Comparison of ENCODE assay signal across 15 cellular contexts in the genomic region with DNA sequence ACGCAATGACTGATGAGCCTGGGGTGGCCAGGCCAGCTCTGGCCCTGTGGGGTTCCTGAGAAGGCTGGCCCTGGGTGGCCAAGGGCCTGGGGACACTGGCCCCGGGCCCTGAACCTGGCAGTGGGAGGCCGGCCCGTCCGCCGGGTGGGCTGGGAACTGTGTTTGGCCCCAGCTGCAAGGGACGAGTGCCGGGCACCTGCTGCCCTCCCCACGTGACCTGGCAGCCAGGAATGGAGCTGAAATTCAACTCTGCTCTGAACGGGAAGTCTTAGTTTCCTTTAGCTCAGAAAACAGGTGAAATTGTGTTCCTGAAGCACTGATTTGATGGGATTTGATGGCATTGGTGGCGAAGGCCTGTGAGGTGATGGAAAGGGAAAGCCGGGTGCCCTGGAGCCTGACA. TPM values are rescaled to one million over a fixed set of nuclear protein-coding genes. Genes with fewer than 3 reads are reported as not detected.
DNase-seq lines count a peak whose midpoint lies in the region; ATAC-seq, FAIRE-seq and TF ChIP-seq lines count a peak whose summit lies in the region.
"Had no signal": no experiment of that assay in that cellular context is flagged by ENCODE, and none has a peak within 500 bp of the region (broad histone marks: within the 10 kb centered on the region; RNA-seq: fewer than 3 reads in every experiment).

No MANE protein-coding gene starts in this region.

- H4K20me1 ChIP-seq in HCT116 (ENCODE audit: insufficient read depth): no peaks in the 10 kb centered on the region

- H3K79me2 ChIP-seq in HCT116 (ENCODE audit: insufficient read depth, low read length): peaks cover 56% of the 10 kb centered on the region

- H3K27ac ChIP-seq in HCT116 (ENCODE audit: low read depth, low read length) (peak overlapping the region; percentile 98), small intestine (ENCODE audit: low read depth in 1 of 2, low read length in 1 of 2) (peak overlapping the region; percentile 96 to 97)
- H3K27ac ChIP-seq: HL-60 had no signal

- WGBS in small intestine, 3 donors: 16 to 57% (median 30%) methylated on average over 12 of the region's 12 CpGs

- no peaks in the 10 kb centered on the region for H3K9me2 ChIP-seq in HCT116 (ENCODE audit: insufficient read depth)

- ATAC-seq in HCT116 (no peak), HG02870 (IDR thresholded peaks at IDR 0.05; ENCODE audit: unreplicated experiment) (no peak)
- ATAC-seq: stimulated activated naive B cell treated with anti-CD40 and anti-IgM and Interleukin-4, amounts not matched to agents 10 μg/mL and 1 μg/mL and 100 μg/mL, for 72 hours had no signal

- no peaks in the 10 kb centered on the region for H3K9me3 ChIP-seq in HCT116 (ENCODE audit: control insufficient read depth in 1 of 2, insufficient read depth in 1 of 2, low read depth in 1 of 2, low read length in 2 of 2)
- no peaks in the 10 kb centered on the region for H3K9me3 ChIP-seq in small intestine (ENCODE audit: control insufficient read depth, low read depth)

- TF ChIP-seq CTCF in HCT116 (IDR thresholded peaks at IDR 0.05 in 2 of 3, conservative IDR thresholded peaks at IDR 0.05 in 1 of 3; ENCODE audit: borderline replicate concordance in 1 of 3, insufficient read depth in 1 of 3, low read depth in 2 of 3, low read length in 2 of 3): no peak
- TF ChIP-seq CTCF in kidney epithelial cell (IDR thresholded peaks at IDR 0.05; ENCODE audit: insufficient read depth, low read length, poor library complexity, severe bottlenecking): no peak

- intact Hi-C loops in HCT116 (cut with micrococcal nuclease): no loop called here

- H3K4me1 ChIP-seq in HCT116 (ENCODE audit: control insufficient read depth in 1 of 2, insufficient read depth in 2 of 2, low read length in 2 of 2): peaks cover 15 to 34% of the 10 kb centered on the region in 2 experiments
- H3K4me1 ChIP-seq in small intestine (ENCODE audit: control insufficient read depth in 2 of 2, insufficient read depth in 1 of 2, low read depth in 1 of 2, low read length in 1 of 2): peaks cover 0 to 2% of the 10 kb centered on the region in 2 donors

- RAD21 ChIA-PET in HCT116 (lab: Charles Lee; ENCODE audit: low non-redundant PET in 1 of 2, low total read pairs in 2 of 2, uncharacterized antibody in 2 of 2, unreplicated experiment in 2 of 2): no interaction called here

- no peak overlapping the region for H2AFZ ChIP-seq in HCT116 (ENCODE audit: low read depth, low read length, poor library complexity, severe bottlenecking)

- H3K27me3 ChIP-seq in HCT116 (ENCODE audit: insufficient read depth, low read length): no peaks in the 10 kb centered on the region
- H3K27me3 ChIP-seq in kidney epithelial cell (ENCODE audit: control insufficient read depth, insufficient read depth, low read length): no peaks in the 10 kb centered on the region
- H3K27me3 ChIP-seq in small intestine (ENCODE audit: control insufficient read depth in 2 of 2, insufficient read depth in 2 of 2, low read length in 2 of 2): no peaks in the 10 kb centered on the region

- H3K9ac ChIP-seq in HCT116 (ENCODE audit: low read length): peak overlapping the region; percentile 96

- H3K4me3 ChIP-seq in HCT116 (replicated peaks in 1 of 2; ENCODE audit: low read depth in 1 of 2, low read length in 2 of 2): peak overlapping the region; percentile 88 to 97
- H3K4me3 ChIP-seq in kidney epithelial cell (ENCODE audit: low read depth, low read length): peak overlapping the region; percentile 63
- H3K4me3 ChIP-seq in small intestine (ENCODE audit: low read depth in 1 of 2, low read length in 2 of 2): peak overlapping the region; percentile 27 to 75

- BruUV-seq in HCT116 (replicated peaks; lab: Mats Ljungman, UMichigan): no TSS peak

- TF ChIP-seq RAD21 in HCT116 (IDR thresholded peaks at IDR 0.05; ENCODE audit: low read depth): no peak

- H3K36me3 ChIP-seq in HCT116 (ENCODE audit: control insufficient read depth in 1 of 2, insufficient read depth in 2 of 2, low read length in 2 of 2): peaks cover 0 to 2% of the 10 kb centered on the region in 2 experiments; a peak in 2 of 4 replicates
- peaks cover 1% of the 10 kb centered on the region for H3K36me3 ChIP-seq in kidney epithelial cell (ENCODE audit: control insufficient read depth, insufficient read depth, low read length)
- H3K36me3 ChIP-seq in small intestine (ENCODE audit: control insufficient read depth in 2 of 2, insufficient read depth in 2 of 2, low read length in 2 of 2): no peaks in the 10 kb centered on the region

- POLR2A ChIA-PET in HCT116 (lab: Charles Lee): interaction anchor here (1.6 kb wide), 1 partner anchor 47 kb away, joined by 3 read pairs; no protein-coding TSS in a partner anchor
- POLR2A ChIA-PET in HEK293T (lab: Yijun Ruan, JAX): no interaction called here

- CTCF ChIA-PET in HCT116 (lab: Charles Lee) (no interaction called here), HEK293T (lab: Yijun Ruan, JAX) (no interaction called here)

- no peak for TF ChIP-seq POLR2A in HCT116 (IDR thresholded peaks at IDR 0.05; ENCODE audit: borderline replicate concordance, extremely low read depth, insufficient read depth, insufficient read length)

- DNase-seq in HCT116 (ENCODE audit: low read depth, low spot score): no peak
- peak; percentile 46 for DNase-seq in RPMI8226
- no peak for DNase-seq in kidney epithelial cell (ENCODE audit: low read depth)
- DNase-seq in small intestine: no peak
- no peak for DNase-seq in NCI-H345 treated with DMSO at 0.1 percent for 48 hours (lab: John Stamatoyannopoulos, UW; ENCODE audit: unreplicated experiment)
- no peak for DNase-seq in HEK293T (ENCODE audit: extremely low spot score)
- DNase-seq: activated T-cell treated with anti-CD3 and anti-CD28 coated beads, Interleukin-2, amount 50 U/mL, for 24 hours; NCI-H2171 treated with DMSO at 0.1 percent for 48 hours; stimulated activated CD4-positive, alpha-beta T cell treated with anti-CD3 and anti-CD28 coated beads, Interleukin-4, amount 100 ng/mL, for 1 hour; stimulated activated naive B cell treated with anti-CD40 and anti-IgM and Interleukin-4, amounts not matched to agents 10 μg/mL and 1 μg/mL and 100 μg/mL, for 72 hours had no signal

- H3K4me2 ChIP-seq in HCT116 (ENCODE audit: low read length): peak overlapping the region; percentile 93

- no peak for FAIRE-seq in small intestine (lab: Jason Lieb, UNC)
- FAIRE-seq: GM18507, H54 had no signal

TF ChIP-seq in HCT116, 20 proteins besides CTCF, POLR2A, EP300 and RAD21 (continues in another document):
- no peak for TF ChIP-seq POLR2AphosphoS5 (IDR thresholded peaks at IDR 0.05; ENCODE audit: low read depth, low read length)
- TF ChIP-seq EGR1 (IDR thresholded peaks at IDR 0.05; ENCODE audit: low read depth): no peak
- TF ChIP-seq TCF7L2 (IDR thresholded peaks at IDR 0.05; ENCODE audit: borderline replicate concordance, extremely low read depth, insufficient read depth, insufficient read length): no peak
- no peak for TF ChIP-seq SP1 (IDR thresholded peaks at IDR 0.05; ENCODE audit: low read depth)
- TF ChIP-seq, protein P1, sequence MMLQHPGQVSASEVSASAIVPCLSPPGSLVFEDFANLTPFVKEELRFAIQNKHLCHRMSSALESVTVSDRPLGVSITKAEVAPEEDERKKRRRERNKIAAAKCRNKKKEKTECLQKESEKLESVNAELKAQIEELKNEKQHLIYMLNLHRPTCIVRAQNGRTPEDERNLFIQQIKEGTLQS (IDR thresholded peaks at IDR 0.05): no peak
- TF ChIP-seq, protein P2, sequence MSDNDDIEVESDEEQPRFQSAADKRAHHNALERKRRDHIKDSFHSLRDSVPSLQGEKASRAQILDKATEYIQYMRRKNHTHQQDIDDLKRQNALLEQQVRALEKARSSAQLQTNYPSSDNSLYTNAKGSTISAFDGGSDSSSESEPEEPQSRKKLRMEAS (IDR thresholded peaks at IDR 0.05): no peak

TF ChIP-seq in HEK293T, 16 proteins besides CTCF, POLR2A, EP300 and RAD21:
- TF ChIP-seq FOXM1 (IDR thresholded peaks at IDR 0.05; ENCODE audit: borderline replicate concordance) (no peak), CTBP1 (IDR thresholded peaks at IDR 0.05; ENCODE audit: borderline replicate concordance) (no peak), FOXK2 (IDR thresholded peaks at IDR 0.05) (no peak), SUZ12 (IDR thresholded peaks at IDR 0.05) (no peak), NFRKB (IDR thresholded peaks at IDR 0.05) (no peak), ELF4 (IDR thresholded peaks at IDR 0.05) (no peak), FOXA1 (IDR thresholded peaks at IDR 0.05) (no peak), LEF1 (IDR thresholded peaks at IDR 0.05; ENCODE audit: borderline replicate concordance) (no peak), BHLHE40 (IDR thresholded peaks at IDR 0.05; ENCODE audit: borderline replicate concordance) (no peak), L3MBTL2 (conservative IDR thresholded peaks at IDR 0.05) (no peak), ARNT (IDR thresholded peaks at IDR 0.05) (no peak), HDGF (IDR thresholded peaks at IDR 0.05; ENCODE audit: borderline replicate concordance) (no peak)
- TF ChIP-seq, protein P3, sequence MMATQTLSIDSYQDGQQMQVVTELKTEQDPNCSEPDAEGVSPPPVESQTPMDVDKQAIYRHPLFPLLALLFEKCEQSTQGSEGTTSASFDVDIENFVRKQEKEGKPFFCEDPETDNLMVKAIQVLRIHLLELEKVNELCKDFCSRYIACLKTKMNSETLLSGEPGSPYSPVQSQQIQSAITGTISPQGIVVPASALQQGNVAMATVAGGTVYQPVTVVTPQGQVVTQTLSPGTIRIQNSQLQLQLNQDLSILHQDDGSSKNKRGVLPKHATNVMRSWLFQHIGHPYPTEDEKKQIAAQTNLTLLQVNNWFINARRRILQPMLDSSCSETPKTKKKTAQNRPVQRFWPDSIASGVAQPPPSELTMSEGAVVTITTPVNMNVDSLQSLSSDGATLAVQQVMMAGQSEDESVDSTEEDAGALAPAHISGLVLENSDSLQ (IDR thresholded peaks at IDR 0.05): no peak

RNA-seq across cellular contexts. Expression of a gene that starts 8.2 kb away (rescaled TPM):
- total RNA-seq in HCT116 (2021; ENCODE audit: unreplicated experiment) (0.10 TPM), kidney epithelial cell (0.27 TPM in 1 of 2 replicates, not detected in the other)
- 0.03 TPM in 1 of 2 replicates, not detected in the other for polyA plus RNA-seq in HCT116 (2012)
- under 1 TPM in 1 of 3 donors, not detected in 2; 0.36 TPM for polyA plus RNA-seq in small intestine
- total RNA-seq: CD8-positive, alpha-beta memory T cell had no signal
- polyA plus RNA-seq: CD8-positive, alpha-beta memory T cell had no signal

RNA-seq across cellular contexts. Expression of a gene that starts 40.9 kb away (rescaled TPM):
- total RNA-seq in HCT116 (2021; ENCODE audit: unreplicated experiment) (56.2 TPM), kidney epithelial cell (0.67 and 2.1 TPM in 2 replicates)
- polyA plus RNA-seq in HCT116 (2012): 52.4 and 63.6 TPM in 2 replicates
- polyA plus RNA-seq in small intestine: 1 to 10 TPM in 2 of 3 donors, not detected in 1; 1.8 to 5.9 TPM

RNA-seq across cellular contexts. Expression of a gene that starts 48.5 kb away (rescaled TPM):
- total RNA-seq in HCT116 (2021; ENCODE audit: unreplicated experiment) (0.37 TPM), kidney epithelial cell (0.25 and 3.6 TPM in 2 replicates)
- polyA plus RNA-seq in HCT116 (2012): 0.09 TPM in 1 of 2 replicates, not detected in the other
- 1 to 10 TPM in 2 of 3 donors, not detected in 1; 3.1 to 3.5 TPM for polyA plus RNA-seq in small intestine

RNA-seq across cellular contexts. Expression of a gene that starts 49.6 kb away (rescaled TPM):
- 22.7 TPM for total RNA-seq in HCT116 (2021; ENCODE audit: unreplicated experiment)
- 11.0 and 13.4 TPM in 2 replicates for polyA plus RNA-seq in HCT116 (2012)
- total RNA-seq in kidney epithelial cell: 20.3 and 25.5 TPM in 2 replicates
- 10 to 100 TPM; 12.4 to 19.0 (median 12.7) TPM for polyA plus RNA-seq in small intestine

Comparison
In these comparisons a context has a peak if more than half of its experiments do, and no peak if none do; other contexts are left out.
1. RNA of a gene that starts 40.9 kb away (total RNA-seq): 56.2 TPM in HCT116 (single experiment); 0.67 to 2.1 TPM in kidney epithelial cell; every median in the first group is over 10 times any median in the second.
2. Peak in every context shown above with its lines, with median percentiles within 50 percentile points of each other: H3K4me3 ChIP-seq.